ENCODE assay signal across 20 cellular contexts in the genomic region with DNA sequence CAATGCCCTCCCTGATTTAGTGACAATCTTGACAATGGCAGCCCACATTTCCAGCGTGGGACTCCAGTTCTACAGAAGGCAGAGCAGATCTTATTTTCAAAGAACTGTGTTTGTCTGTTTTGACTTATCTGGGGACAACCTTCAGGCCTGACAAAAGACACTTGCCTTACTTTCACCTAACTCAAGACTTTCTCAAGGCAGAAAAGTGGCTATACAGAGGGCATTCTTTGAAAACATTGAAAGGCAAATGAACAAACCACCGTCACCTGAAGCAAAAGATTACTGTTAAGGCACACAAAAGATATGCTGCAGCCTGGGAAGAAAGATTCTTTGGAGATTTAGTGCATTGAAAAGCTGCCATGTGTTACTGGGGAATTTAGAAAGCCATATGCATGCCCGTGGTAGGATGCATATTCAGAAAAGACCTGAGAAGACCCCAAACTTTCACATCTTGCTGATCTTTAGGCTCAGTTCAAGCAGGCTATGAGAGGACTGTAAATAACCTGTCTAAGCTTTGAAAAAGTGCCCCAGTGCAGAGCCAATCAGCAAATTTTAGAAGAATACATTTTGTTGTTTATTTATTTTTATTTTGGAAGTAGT.
"Had no signal": no experiment of that assay in that cellular context is flagged by ENCODE, and none has a peak within 500 bp of the region (broad histone marks: within the 10 kb centered on the region; RNA-seq: fewer than 3 reads in every experiment).

No MANE protein-coding gene starts in this region.

- H3K36me3 ChIP-seq: colonic mucosa, stomach, upper lobe of right lung had no signal

- FAIRE-seq: TTC549 had no signal

- H3K4me3 Mint-ChIP-seq: activated B cell treated with CpG ODN at 0.5 μM for 24 hours; activated CD8-positive, alpha-beta T cell treated with anti-CD3 and anti-CD28 coated beads, Interleukin-2, amount 10 ng/mL, durations not matched to agents 7 days and 5 days; activated naive CD8-positive, alpha-beta T cell; immature natural killer cell; nephron had no signal

- H3K27me3 ChIP-seq: colonic mucosa, esophagus muscularis mucosa, stomach, testis, upper lobe of right lung had no signal

- H3K27me3 Mint-ChIP-seq: activated B cell treated with CpG ODN at 0.5 μM for 24 hours; activated naive CD8-positive, alpha-beta T cell had no signal

- DNase-seq: activated B cell treated with CpG ODN at 0.5 μM for 24 hours; activated CD4-positive, alpha-beta T cell treated with anti-CD3 and anti-CD28 coated beads for 48 hours; activated CD8-positive, alpha-beta memory T cell treated with anti-CD3 and anti-CD28 coated beads, Interleukin-2, amount 50 U/mL, for 4 hours; activated CD8-positive, alpha-beta T cell treated with anti-CD3 and anti-CD28 coated beads, Interleukin-2, amount 10 ng/mL, durations not matched to agents 7 days and 5 days; activated gamma-delta T cell treated with Interleukin-2 at 50 U/mL for 16 hours; activated T-cell treated with anti-CD3 and anti-CD28 coated beads, Interleukin-2, amount 50 U/mL, for 48 hours; amniotic stem cell; caudate nucleus; colonic mucosa; hippocampal formation; immature natural killer cell; stimulated activated CD4-positive, alpha-beta T cell treated with anti-CD3 and anti-CD28 coated beads, Interleukin-1b, Interleukin-23, amount 100 ng/mL, for 48 hours; stomach; T-helper 2 cell; testis; upper lobe of right lung had no signal

- H3K9me3 ChIP-seq: colonic mucosa, esophagus muscularis mucosa, stomach, testis, upper lobe of right lung had no signal

- ATAC-seq: activated CD8-positive, alpha-beta T cell treated with anti-CD3 and anti-CD28 coated beads, Interleukin-2, amount 10 ng/mL, durations not matched to agents 7 days and 5 days; upper lobe of right lung had no signal

- H3K27ac ChIP-seq: colonic mucosa, esophagus muscularis mucosa, stomach, testis, upper lobe of right lung had no signal

- H3K4me1 Mint-ChIP-seq: activated B cell treated with CpG ODN at 0.5 μM for 24 hours, nephron had no signal

- H3K4me1 ChIP-seq: colonic mucosa, testis, upper lobe of right lung had no signal

- H3K4me3 ChIP-seq: colonic mucosa, esophagus muscularis mucosa, stomach, testis, upper lobe of right lung had no signal

- H3K27ac Mint-ChIP-seq: activated B cell treated with CpG ODN at 0.5 μM for 24 hours; activated CD8-positive, alpha-beta T cell treated with anti-CD3 and anti-CD28 coated beads, Interleukin-2, amount 10 ng/mL, durations not matched to agents 7 days and 5 days; activated naive CD8-positive, alpha-beta T cell; nephron had no signal
